ENCODE assay signal across 12 cellular contexts in the genomic region with DNA sequence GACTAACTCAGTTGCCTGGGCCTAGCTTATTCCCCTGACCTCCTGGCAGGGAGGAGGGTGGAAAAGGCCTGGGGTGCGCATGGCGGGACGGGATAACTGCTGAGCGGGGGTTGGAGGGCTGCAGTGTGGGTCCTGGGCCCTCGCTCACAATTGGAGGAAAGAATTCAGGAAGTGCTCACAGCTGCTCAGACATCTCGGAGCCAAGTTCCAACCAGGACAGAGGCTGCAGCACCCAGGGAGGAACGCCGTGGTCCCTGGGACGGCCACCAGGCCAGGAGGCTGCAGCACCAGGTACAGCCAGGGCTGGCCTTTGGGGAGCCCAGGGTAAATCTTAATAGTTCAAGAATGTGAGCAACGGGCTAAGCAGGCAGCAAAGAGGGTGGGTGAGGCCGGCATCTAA. TPM values are rescaled to one million over a fixed set of nuclear protein-coding genes. Genes with fewer than 3 reads are reported as not detected.
A peak's percentile ranks its signal among the peaks of the same experiment; 100 is the strongest.
DNase-seq lines count a peak whose midpoint lies in the region; ATAC-seq and TF ChIP-seq lines count a peak whose summit lies in the region.
"Had no signal": no experiment of that assay in that cellular context is flagged by ENCODE, and none has a peak within 500 bp of the region (broad histone marks: within the 10 kb centered on the region; RNA-seq: fewer than 3 reads in every experiment).

Gene SPAAR (plus strand): TSS at position 217 of the 400 bp plus-strand sequence. CDS start 974 bp downstream, outside the sequence.

- H3K79me2 ChIP-seq in PC-3 (ENCODE audit: low read length): peaks cover 10% of the 10 kb centered on the region

- CTCF ChIA-PET in A673 (lab: Charles Lee): interaction anchor here (1.5 kb wide), 1 partner anchor 36 kb away, joined by 3 read pairs; no protein-coding TSS in a partner anchor
- CTCF ChIA-PET in PC-3 (lab: Charles Lee): no interaction called here

- H3K9ac ChIP-seq in PC-3 (ENCODE audit: low read length): peak within 1 kb of the TSS; percentile 68

- intact Hi-C loops in A673 (cut with micrococcal nuclease; ENCODE audit: unreplicated experiment) (no loop called here), PC-3 (cut with micrococcal nuclease) (no loop called here)

- H3K4me2 ChIP-seq in PC-3 (ENCODE audit: low read length): peak within 1 kb of the TSS; percentile 77

- ATAC-seq in PC-3 (no peak), omental fat pad (ENCODE audit: low FRiP score) (no peak), GM21717 (IDR thresholded peaks at IDR 0.05; ENCODE audit: unreplicated experiment) (no peak), HG02840 (IDR thresholded peaks at IDR 0.05; ENCODE audit: low FRiP score, unreplicated experiment) (no peak)
- ATAC-seq: stimulated activated memory B cell treated with anti-CD40 and anti-IgM and Interleukin-4, amounts not matched to agents 10 μg/mL and 1 μg/mL and 100 μg/mL, for 72 hours had no signal

- no peaks in the 10 kb centered on the region for H3K9me3 ChIP-seq in A673 (ENCODE audit: low read depth, low read length, poor library complexity, severe bottlenecking)
- H3K9me3 ChIP-seq in PC-3 (ENCODE audit: low read length): no peaks in the 10 kb centered on the region

- H3K4me3 ChIP-seq in A673 (ENCODE audit: low read depth, low read length, poor library complexity, severe bottlenecking) (no peak within 1 kb of the TSS), PC-3 (ENCODE audit: low read length) (peak within 1 kb of the TSS; percentile 49; the same call in 1 of the 2 replicates)

- H3K27me3 ChIP-seq in A673 (replicated peaks; ENCODE audit: insufficient read depth, low read depth, low read length, poor library complexity): no peaks in the 10 kb centered on the region
- no peaks in the 10 kb centered on the region for H3K27me3 ChIP-seq in PC-3 (ENCODE audit: low read length)

- TF ChIP-seq CTCF in A673 (conservative IDR thresholded peaks at IDR 0.05; ENCODE audit: low read depth, low read length) (no peak), PC-3 (conservative IDR thresholded peaks at IDR 0.05; ENCODE audit: low read depth, low read length) (no peak), omental fat pad (IDR thresholded peaks at IDR 0.05) (no peak)

- H3K27ac ChIP-seq in A673 (ENCODE audit: low read depth, low read length, poor library complexity, severe bottlenecking) (peak within 1 kb of the TSS; percentile 77), PC-3 (ENCODE audit: low read length) (peak within 1 kb of the TSS; percentile 94), epithelial cell of prostate (peak within 1 kb of the TSS; percentile 76)

- POLR2A ChIA-PET in A673 (lab: Charles Lee; ENCODE audit: low non-redundant PET): no interaction called here
- POLR2A ChIA-PET in PC-3 (lab: Charles Lee; ENCODE audit: unreplicated experiment): no interaction called here

- no TSS peak for BruUV-seq in A673 (replicated peaks; lab: Mats Ljungman, UMichigan)
- BruUV-seq in PC-3 (replicated peaks; lab: Mats Ljungman, UMichigan): no TSS peak

- peak within 1 kb of the TSS; percentile 49 for H2AFZ ChIP-seq in PC-3 (ENCODE audit: low read length)

- H3F3A ChIP-seq in PC-3 (ENCODE audit: low read length, unreplicated experiment): peaks cover 11% of the 10 kb centered on the region

- no peak for DNase-seq in A673 (ENCODE audit: low spot score)
- DNase-seq in PC-3: no peak
- DNase-seq in epithelial cell of prostate (ENCODE audit: low read depth, low spot score): no peak
- DNase-seq in omental fat pad (ENCODE audit: low spot score): no peak
- DNase-seq in activated effector memory CD4-positive, alpha-beta T cell treated with anti-CD3 and anti-CD28 coated beads, Interleukin-2, amount 50 U/mL, for 16 hours: no peak
- DNase-seq in NCI-H774 (lab: John Stamatoyannopoulos, UW): no peak
- DNase-seq: activated B cell treated with CpG ODN at 0.5 μM for 24 hours, naive B cell, NCI-H2081 had no signal

- peaks cover 43% of the 10 kb centered on the region for H3K4me1 ChIP-seq in A673 (ENCODE audit: insufficient read depth, low read length, poor library complexity, severe bottlenecking)
- peaks cover 72% of the 10 kb centered on the region for H3K4me1 ChIP-seq in PC-3 (ENCODE audit: insufficient read depth, low read length)

- no peaks in the 10 kb centered on the region for H3K9me2 ChIP-seq in PC-3 (replicated peaks; ENCODE audit: low read length)

- no peaks in the 10 kb centered on the region for H4K20me1 ChIP-seq in PC-3 (ENCODE audit: low read length)

- H3K36me3 ChIP-seq in A673 (ENCODE audit: insufficient read depth, low read length, poor library complexity, severe bottlenecking): no peaks in the 10 kb centered on the region
- no peaks in the 10 kb centered on the region for H3K36me3 ChIP-seq in PC-3 (ENCODE audit: low read depth, low read length)

RNA-seq across cellular contexts. Expression of gene SPAAR, which starts in this region (rescaled TPM):
- total RNA-seq in A673 (2021) (0.37 TPM in 1 of 2 replicates, not detected in the other), PC-3 (2014; rRNA removed) (0.35 TPM in 1 of 2 replicates, not detected in the other), omental fat pad (10 to 100 TPM in 3 of 4 donors, 1 to 10 TPM in 1; 5.6 to 70.1 (median 18.4) TPM)
- total RNA-seq: activated B cell treated with CpG ODN at 0.5 μM for 24 hours had no signal
